21 cellular contexts compared by ENCODE assay signal in the genomic region with DNA sequence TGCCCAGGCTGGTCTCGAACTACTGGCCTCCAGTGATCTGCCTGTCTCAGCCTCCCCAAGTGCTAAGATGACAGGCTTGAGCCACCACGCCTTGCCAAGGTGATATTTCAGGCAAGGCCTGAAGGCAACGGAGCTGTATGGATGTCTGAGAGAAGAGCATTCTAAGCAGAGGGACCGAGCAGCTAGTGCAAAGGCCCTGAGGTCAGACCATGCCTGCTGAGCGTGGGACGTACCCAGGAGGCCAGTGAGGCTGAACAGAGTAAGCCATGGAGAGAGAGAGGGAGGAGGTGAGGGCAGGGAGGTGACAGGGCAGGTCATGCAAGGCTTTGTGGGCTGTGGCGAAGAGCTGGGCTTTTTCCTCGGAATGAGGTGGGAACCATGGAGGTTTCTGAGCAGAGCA. TPM values are rescaled to one million over a fixed set of nuclear protein-coding genes. Genes with fewer than 3 reads are reported as not detected.
A peak's percentile ranks its signal among the peaks of the same experiment; 100 is the strongest.
DNase-seq lines count a peak whose midpoint lies in the region; ATAC-seq and TF ChIP-seq lines count a peak whose summit lies in the region.
"Had no signal": no experiment of that assay in that cellular context is flagged by ENCODE, and none has a peak within 500 bp of the region (broad histone marks: within the 10 kb centered on the region; RNA-seq: fewer than 3 reads in every experiment).

No MANE protein-coding gene starts in this region.

- no peak overlapping the region for H3K27ac ChIP-seq in A673 (ENCODE audit: low read depth, low read length, poor library complexity, severe bottlenecking)
- no peak overlapping the region for H3K27ac ChIP-seq in esophagus squamous epithelium
- H3K27ac ChIP-seq: neutrophil, right atrium auricular region, VCaP had no signal

- no peaks in the 10 kb centered on the region for H3K27me3 Mint-ChIP-seq in activated CD8-positive, alpha-beta memory T cell treated with anti-CD3 and anti-CD28 coated beads, Interleukin-2, amount 10 ng/mL, durations not matched to agents 7 days and 5 days
- no peaks in the 10 kb centered on the region for H3K27me3 Mint-ChIP-seq in WTC11 (ENCODE audit: low read depth)
- H3K27me3 Mint-ChIP-seq in endothelial cell (ENCODE audit: unreplicated experiment): peaks cover 2% of the 10 kb centered on the region
- no peaks in the 10 kb centered on the region for H3K27me3 Mint-ChIP-seq in progenitor cell of endocrine pancreas

- intact Hi-C loops in A673 (cut with micrococcal nuclease; ENCODE audit: unreplicated experiment): no loop called here
- intact Hi-C loops in esophagus squamous epithelium (cut with DNase I): no loop called here

- DNase-seq in activated CD8-positive, alpha-beta memory T cell treated with anti-CD3 and anti-CD28 coated beads, Interleukin-2, amount 10 ng/mL, durations not matched to agents 7 days and 5 days: no peak
- no peak for DNase-seq in activated CD8-positive, alpha-beta memory T cell treated with anti-CD3 and anti-CD28 coated beads for 24 hours
- no peak for DNase-seq in WTC11 (ENCODE audit: low spot score)
- DNase-seq in endothelial cell (ENCODE audit: low spot score): no peak
- DNase-seq in progenitor cell of endocrine pancreas (ENCODE audit: low spot score, unreplicated experiment): no peak
- DNase-seq in A673 (ENCODE audit: low spot score): no peak
- no peak for DNase-seq in esophagus squamous epithelium (lab: John Stamatoyannopoulos, UW)
- DNase-seq: activated gamma-delta T cell treated with Interleukin-2 at 50 U/mL for 16 hours; DMS79 treated with DMSO at 0.1 percent for 48 hours; foreskin melanocyte; mesenchymal stem cell; NCI-H187 treated with DMSO at 0.1 percent for 48 hours; NCI-H446; NK-92 treated with Interleukin-12 subunit alpha and Interleukin-12 subunit beta, amount 100 ng/mL, for 24 hours had no signal

- no peaks in the 10 kb centered on the region for H3K27me3 ChIP-seq in A673 (replicated peaks; ENCODE audit: insufficient read depth, low read depth, low read length, poor library complexity)
- H3K27me3 ChIP-seq in esophagus squamous epithelium: no peaks in the 10 kb centered on the region
- H3K27me3 ChIP-seq: neutrophil, right atrium auricular region, tibial nerve had no signal

- 91 to 98% methylated on average over 5 to 6 of the region's 8 CpGs for WGBS in esophagus squamous epithelium, 2 donors

- peak overlapping the region; percentile 17 for H3K27ac Mint-ChIP-seq in activated CD8-positive, alpha-beta memory T cell treated with anti-CD3 and anti-CD28 coated beads, Interleukin-2, amount 10 ng/mL, durations not matched to agents 7 days and 5 days
- H3K27ac Mint-ChIP-seq in WTC11: peak overlapping the region; percentile 2
- no peak overlapping the region for H3K27ac Mint-ChIP-seq in endothelial cell (ENCODE audit: unreplicated experiment)
- peak overlapping the region; percentile 84 for H3K27ac Mint-ChIP-seq in progenitor cell of endocrine pancreas
- H3K27ac Mint-ChIP-seq: CD14-positive monocyte had no signal

- no peak for ATAC-seq in activated CD8-positive, alpha-beta memory T cell treated with anti-CD3 and anti-CD28 coated beads, Interleukin-2, amount 10 ng/mL, durations not matched to agents 7 days and 5 days
- no peak for ATAC-seq in WTC11
- ATAC-seq in esophagus mucosa: no peak

- TF ChIP-seq CTCF in WTC11 (IDR thresholded peaks at IDR 0.05) (no peak), endothelial cell (IDR thresholded peaks at IDR 0.05; ENCODE audit: unreplicated experiment) (no peak), progenitor cell of endocrine pancreas (IDR thresholded peaks at IDR 0.05; ENCODE audit: unreplicated experiment) (no peak), A673 (conservative IDR thresholded peaks at IDR 0.05; ENCODE audit: low read depth, low read length) (no peak), esophagus squamous epithelium (IDR thresholded peaks at IDR 0.05) (no peak)

- H3K4me3 Mint-ChIP-seq in activated CD8-positive, alpha-beta memory T cell treated with anti-CD3 and anti-CD28 coated beads, Interleukin-2, amount 10 ng/mL, durations not matched to agents 7 days and 5 days: no peak overlapping the region
- H3K4me3 Mint-ChIP-seq in WTC11 (no peak overlapping the region), endothelial cell (ENCODE audit: unreplicated experiment) (peak overlapping the region; percentile 65), progenitor cell of endocrine pancreas (ENCODE audit: low read depth) (no peak overlapping the region)
- H3K4me3 Mint-ChIP-seq: CD14-positive monocyte had no signal

- H3K4me3 ChIP-seq in A673 (ENCODE audit: low read depth, low read length, poor library complexity, severe bottlenecking) (no peak overlapping the region), esophagus squamous epithelium (no peak overlapping the region)
- H3K4me3 ChIP-seq: HAP-1, right atrium auricular region, tibial nerve had no signal

- H3K4me1 ChIP-seq in A673 (ENCODE audit: insufficient read depth, low read length, poor library complexity, severe bottlenecking) (no peaks in the 10 kb centered on the region), esophagus squamous epithelium (peaks cover 11 to 61% (median 39%) of the 10 kb centered on the region in 3 donors)
- H3K4me1 ChIP-seq: HAP-1 had no signal

- no peak for TF ChIP-seq POLR2A in esophagus squamous epithelium (IDR thresholded peaks at IDR 0.05)

- H3K9me3 ChIP-seq in A673 (ENCODE audit: low read depth, low read length, poor library complexity, severe bottlenecking) (no peaks in the 10 kb centered on the region), esophagus squamous epithelium (no peaks in the 10 kb centered on the region)
- H3K9me3 ChIP-seq: HAP-1, neutrophil, right atrium auricular region, tibial nerve had no signal

- POLR2A ChIA-PET in WTC11 (lab: Charles Lee) (no interaction called here), A673 (lab: Charles Lee; ENCODE audit: low non-redundant PET) (no interaction called here)

- H3K9me3 Mint-ChIP-seq in activated CD8-positive, alpha-beta memory T cell treated with anti-CD3 and anti-CD28 coated beads, Interleukin-2, amount 10 ng/mL, durations not matched to agents 7 days and 5 days (ENCODE audit: low read depth): no peaks in the 10 kb centered on the region
- H3K9me3 Mint-ChIP-seq in WTC11: no peaks in the 10 kb centered on the region
- no peaks in the 10 kb centered on the region for H3K9me3 Mint-ChIP-seq in endothelial cell (ENCODE audit: unreplicated experiment)
- H3K9me3 Mint-ChIP-seq in progenitor cell of endocrine pancreas (ENCODE audit: low read depth): no peaks in the 10 kb centered on the region
- H3K9me3 Mint-ChIP-seq: CD14-positive monocyte had no signal

- H3K4me1 Mint-ChIP-seq in activated CD8-positive, alpha-beta memory T cell treated with anti-CD3 and anti-CD28 coated beads, Interleukin-2, amount 10 ng/mL, durations not matched to agents 7 days and 5 days: peaks cover 20% of the 10 kb centered on the region
- H3K4me1 Mint-ChIP-seq in WTC11 (peaks cover 15% of the 10 kb centered on the region), endothelial cell (ENCODE audit: unreplicated experiment) (peaks cover 11% of the 10 kb centered on the region), progenitor cell of endocrine pancreas (ENCODE audit: low read depth) (peaks cover 19% of the 10 kb centered on the region)

- CTCF ChIA-PET in activated CD8-positive, alpha-beta memory T cell treated with anti-CD3 and anti-CD28 coated beads, Interleukin-2, amount 10 ng/mL, durations not matched to agents 7 days and 5 days (lab: Charles Lee): interaction anchor here (1.2 to 4.0 kb wide), 4 partner anchors 10 to 243 kb away, joined by 3 to 20 read pairs (median 4); no protein-coding TSS in a partner anchor
- CTCF ChIA-PET in WTC11 (lab: Charles Lee) (interaction anchor here (1.0 to 2.3 kb wide), 3 partner anchors 22 to 78 kb away, joined by 3 to 19 read pairs (median 4); no protein-coding TSS in a partner anchor), A673 (lab: Charles Lee) (no interaction called here)

- no TSS peak for BruUV-seq in A673 (replicated peaks; lab: Mats Ljungman, UMichigan)

- peaks cover 1% of the 10 kb centered on the region for H3K36me3 Mint-ChIP-seq in activated CD8-positive, alpha-beta memory T cell treated with anti-CD3 and anti-CD28 coated beads, Interleukin-2, amount 10 ng/mL, durations not matched to agents 7 days and 5 days
- H3K36me3 Mint-ChIP-seq in WTC11 (no peaks in the 10 kb centered on the region), endothelial cell (ENCODE audit: low read depth, unreplicated experiment) (peaks cover 12% of the 10 kb centered on the region), progenitor cell of endocrine pancreas (ENCODE audit: insufficient read depth) (no peaks in the 10 kb centered on the region)

- H3K36me3 ChIP-seq in A673 (ENCODE audit: insufficient read depth, low read length, poor library complexity, severe bottlenecking) (no peaks in the 10 kb centered on the region), esophagus squamous epithelium (peaks cover 0 to under 1% (median 0%) of the 10 kb centered on the region in 3 donors)
- H3K36me3 ChIP-seq: HAP-1, right atrium auricular region had no signal

RNA-seq across cellular contexts. Expression of a gene that starts 3.4 kb away (rescaled TPM):
- 10 to 100 TPM; 83.4 to 86.8 TPM for total RNA-seq in activated CD8-positive, alpha-beta memory T cell treated with anti-CD3 and anti-CD28 coated beads, Interleukin-2, amount 10 ng/mL, durations not matched to agents 7 days and 5 days
- total RNA-seq in WTC11 (2021) (102 to 111 TPM (median 109 TPM) in 3 replicates), endothelial cell (ENCODE audit: unreplicated experiment) (272 TPM), progenitor cell of endocrine pancreas (159 and 164 TPM in 2 replicates), A673 (2021) (35.4 and 52.2 TPM in 2 replicates), esophagus mucosa (109 TPM), esophagus squamous epithelium (10 to 100 TPM; 59.7 to 82.8 (median 69.8) TPM)

RNA-seq across cellular contexts. Expression of a gene that starts 32.2 kb away (rescaled TPM):
- 100 to 1,000 TPM; 418 to 431 TPM for total RNA-seq in activated CD8-positive, alpha-beta memory T cell treated with anti-CD3 and anti-CD28 coated beads, Interleukin-2, amount 10 ng/mL, durations not matched to agents 7 days and 5 days
- total RNA-seq in WTC11 (2021): 626 to 659 TPM (median 656 TPM) in 3 replicates
- total RNA-seq in endothelial cell (ENCODE audit: unreplicated experiment): 330 TPM
- 761 and 784 TPM in 2 replicates for total RNA-seq in progenitor cell of endocrine pancreas
- 665 and 683 TPM in 2 replicates for total RNA-seq in A673 (2021)
- total RNA-seq in esophagus mucosa: 160 TPM
- total RNA-seq in esophagus squamous epithelium: 100 to 1,000 TPM in 2 of 4 donors, 10 to 100 TPM in 2; 68.7 to 123 (median 98.3) TPM

RNA-seq across cellular contexts. Expression of a gene that starts 34.9 kb away (rescaled TPM):
- total RNA-seq in activated CD8-positive, alpha-beta memory T cell treated with anti-CD3 and anti-CD28 coated beads, Interleukin-2, amount 10 ng/mL, durations not matched to agents 7 days and 5 days: not detected
- total RNA-seq in WTC11 (2021) (127 to 176 TPM (median 174 TPM) in 3 replicates), endothelial cell (ENCODE audit: unreplicated experiment) (7.5 TPM), progenitor cell of endocrine pancreas (107 and 110 TPM in 2 replicates), A673 (2021) (2.5 and 2.8 TPM in 2 replicates), esophagus mucosa (61.5 TPM), esophagus squamous epithelium (10 to 100 TPM; 24.8 to 67.0 (median 57.1) TPM)
- total RNA-seq: tibial nerve had no signal

RNA-seq across cellular contexts. Expression of a gene that starts 53.2 kb away (rescaled TPM):
- total RNA-seq in activated CD8-positive, alpha-beta memory T cell treated with anti-CD3 and anti-CD28 coated beads, Interleukin-2, amount 10 ng/mL, durations not matched to agents 7 days and 5 days: 10 to 100 TPM; 40.9 to 73.3 TPM
- total RNA-seq in WTC11 (2021) (2.1 to 3.3 TPM (median 2.5 TPM) in 3 replicates), endothelial cell (ENCODE audit: unreplicated experiment) (8.1 TPM), progenitor cell of endocrine pancreas (4.2 and 5.0 TPM in 2 replicates), A673 (2021) (12.7 and 14.6 TPM in 2 replicates), esophagus mucosa (8.4 TPM), esophagus squamous epithelium (10 to 100 TPM in 1 of 4 donors, 1 to 10 TPM in 3; 5.1 to 14.4 (median 6.2) TPM)

RNA-seq across cellular contexts. Expression of a gene that starts 56.2 kb away (rescaled TPM):
- total RNA-seq in activated CD8-positive, alpha-beta memory T cell treated with anti-CD3 and anti-CD28 coated beads, Interleukin-2, amount 10 ng/mL, durations not matched to agents 7 days and 5 days: 10 to 100 TPM; 68.1 to 72.2 TPM
- total RNA-seq in WTC11 (2021) (43.6 to 50.9 TPM (median 49.3 TPM) in 3 replicates), endothelial cell (ENCODE audit: unreplicated experiment) (25.2 TPM), progenitor cell of endocrine pancreas (32.1 and 35.0 TPM in 2 replicates), A673 (2021) (45.2 and 47.8 TPM in 2 replicates), esophagus mucosa (22.5 TPM), esophagus squamous epithelium (10 to 100 TPM; 18.2 to 30.3 (median 23.9) TPM)
